8 cellular contexts compared by ENCODE assay signal in genomic region chr13:110711778-110712070, GRCh38. TPM values are rescaled to one million over a fixed set of nuclear protein-coding genes. Genes with fewer than 3 reads are reported as not detected.
A peak's percentile ranks its signal among the peaks of the same experiment; 100 is the strongest.
DNase-seq lines count a peak whose midpoint lies in the region; ATAC-seq, FAIRE-seq and TF ChIP-seq lines count a peak whose summit lies in the region.

No MANE protein-coding gene starts in this region.

- H3K27ac ChIP-seq in PC-3 (ENCODE audit: low read length) (peak overlapping the region; percentile 90), neural progenitor cell (peak overlapping the region; percentile 98)

- H3K36me3 ChIP-seq in PC-3 (ENCODE audit: low read depth, low read length) (no peaks in the 10 kb centered on the region), neural progenitor cell (no peaks in the 10 kb centered on the region)

- BruUV-seq in PC-3 (replicated peaks; lab: Mats Ljungman, UMichigan) = TSS peak; percentile 57

- FAIRE-seq in endometrium (lab: Jason Lieb, UNC) = peak; percentile 15

- CTCF ChIA-PET in PC-3 (lab: Charles Lee) = no interaction called here

- intact Hi-C loops in PC-3 (cut with micrococcal nuclease) = loop anchor here (2.0 kb wide), 1 partner anchor 97 kb away; the partner anchor contains the start of gene NAXD

- POLR2A ChIA-PET in PC-3 (lab: Charles Lee; ENCODE audit: unreplicated experiment) = interaction anchor here (0.6 to 0.8 kb wide), 3 partner anchors 319 to 585 kb away, joined by 3 to 10 read pairs (median 6); no protein-coding TSS in a partner anchor

- peaks cover 20% of the 10 kb centered on the region for H3K4me1 Mint-ChIP-seq in neural progenitor cell

- H3K4me1 ChIP-seq in PC-3 (ENCODE audit: insufficient read depth, low read length) = 0 out of 2 replicates have a peak, but pooled peaks cover 4% of the 10 kb centered on the region
- H3K4me1 ChIP-seq in neural progenitor cell = peaks cover 7% of the 10 kb centered on the region

- no peaks in the 10 kb centered on the region for H3K9me2 ChIP-seq in PC-3 (replicated peaks; ENCODE audit: low read length)

- H3K9ac ChIP-seq in PC-3 (ENCODE audit: low read length) = peak overlapping the region; percentile 98
- peak overlapping the region; percentile 93 for H3K9ac ChIP-seq in neural progenitor cell

- H3K27me3 Mint-ChIP-seq in neural progenitor cell (ENCODE audit: insufficient read depth, low read depth) = peaks cover 20% of the 10 kb centered on the region

- H3K4me2 ChIP-seq in PC-3 (ENCODE audit: low read length) = peak overlapping the region; percentile 88
- peak overlapping the region; percentile 81 for H3K4me2 ChIP-seq in neural progenitor cell

- DNase-seq in DMS79 (lab: John Stamatoyannopoulos, UW) = peak; percentile 57
- no peak for DNase-seq in DMS79 treated with DMSO at 0.1 percent for 48 hours (lab: John Stamatoyannopoulos, UW)
- no peak for DNase-seq in PC-3
- DNase-seq in neural progenitor cell (ENCODE audit: low spot score) = peak; percentile 15
- no peak for DNase-seq in CD1c-positive myeloid dendritic cell (ENCODE audit: extremely low spot score)
- DNase-seq in amniotic stem cell (lab: John Stamatoyannopoulos, UW) = no peak

- H3K4me3 Mint-ChIP-seq in neural progenitor cell = peak overlapping the region; percentile 98

- H3K79me2 ChIP-seq in PC-3 (ENCODE audit: low read length) (peaks cover 29% of the 10 kb centered on the region), neural progenitor cell (ENCODE audit: low read depth) (peaks cover 33% of the 10 kb centered on the region)

- H3K27me3 ChIP-seq in PC-3 (ENCODE audit: low read length) = no peaks in the 10 kb centered on the region
- H3K27me3 ChIP-seq in neural progenitor cell = no peaks in the 10 kb centered on the region

- TF ChIP-seq CTCF in PC-3 (conservative IDR thresholded peaks at IDR 0.05; ENCODE audit: low read depth, low read length) = no peak
- TF ChIP-seq CTCF in neural progenitor cell (IDR thresholded peaks at IDR 0.05) = no peak

- peak overlapping the region; percentile 80 for H3K4me3 ChIP-seq in PC-3 (ENCODE audit: low read length)
- peak overlapping the region; percentile 96 for H3K4me3 ChIP-seq in neural progenitor cell

- H3K27ac Mint-ChIP-seq in neural progenitor cell = peak overlapping the region; percentile 100

- peaks cover 3% of the 10 kb centered on the region for H3K9me3 Mint-ChIP-seq in neural progenitor cell

- ATAC-seq in PC-3 = no peak
- ATAC-seq in GM21515 (IDR thresholded peaks at IDR 0.05; ENCODE audit: unreplicated experiment) = no peak

- H4K20me1 ChIP-seq in PC-3 (ENCODE audit: low read length) (peaks cover 3% of the 10 kb centered on the region; the same call in 1 of the 2 replicates), neural progenitor cell (ENCODE audit: low read depth) (peaks cover 15% of the 10 kb centered on the region)

- H2AFZ ChIP-seq in PC-3 (ENCODE audit: low read length) = peak overlapping the region; percentile 92
- H2AFZ ChIP-seq in neural progenitor cell (replicated peaks) = peak overlapping the region; percentile 11

- H3F3A ChIP-seq in PC-3 (ENCODE audit: low read length, unreplicated experiment) = no peaks in the 10 kb centered on the region
- H3F3A ChIP-seq in neural progenitor cell (ENCODE audit: low read depth) = peaks cover 50% of the 10 kb centered on the region

- no peaks in the 10 kb centered on the region for H3K9me3 ChIP-seq in PC-3 (ENCODE audit: low read length)
- no peaks in the 10 kb centered on the region for H3K9me3 ChIP-seq in neural progenitor cell (ENCODE audit: low read depth)

- H3K36me3 Mint-ChIP-seq in neural progenitor cell = peaks cover 4% of the 10 kb centered on the region

RNA-seq across cellular contexts. Expression of gene ING1, which starts 1.8 kb away (rescaled TPM):
- total RNA-seq in PC-3 (2014; rRNA removed) (17.9 and 20.8 TPM in 2 replicates), neural progenitor cell (ENCODE audit: low replicate concordance) (14.7 and 24.3 TPM in 2 replicates)

RNA-seq across cellular contexts. Expression of gene CARS2, which starts 5.8 kb away (rescaled TPM):
- total RNA-seq in PC-3 (2014; rRNA removed) (70.9 and 72.9 TPM in 2 replicates), neural progenitor cell (ENCODE audit: low replicate concordance) (50.0 and 61.4 TPM in 2 replicates)

Comparison
In these comparisons a context has a peak if more than half of its experiments do, and no peak if none do; other contexts are left out.
1. DNase-seq: peak in DMS79 (single experiment) and neural progenitor cell (single experiment); none in DMS79 treated with DMSO at 0.1 percent for 48 hours (single experiment), PC-3 (single experiment), CD1c-positive myeloid dendritic cell (single experiment) and amniotic stem cell (single experiment).